In genomic region chr16:89337965-89338364, GRCh38 we compare ENCODE assay signal across 13 cellular contexts.
"Had no signal": no experiment of that assay in that cellular context is flagged by ENCODE, and none has a peak within 500 bp of the region (broad histone marks: within the 10 kb centered on the region; RNA-seq: fewer than 3 reads in every experiment).

No MANE protein-coding gene starts in this region.

- H3K27me3 Mint-ChIP-seq: activated CD4-positive, alpha-beta memory T cell treated with anti-CD3 and anti-CD28 coated beads for 36 hours; effector memory CD8-positive, alpha-beta T cell; memory B cell had no signal

- H3K4me3 ChIP-seq: gastroesophageal sphincter, ovary had no signal

- H3K36me3 ChIP-seq: gastroesophageal sphincter, ovary had no signal

- H3K27ac Mint-ChIP-seq: activated CD4-positive, alpha-beta memory T cell treated with anti-CD3 and anti-CD28 coated beads for 36 hours; immature natural killer cell; memory B cell; nephron progenitor cell had no signal

- H3K36me3 Mint-ChIP-seq: activated CD4-positive, alpha-beta memory T cell treated with anti-CD3 and anti-CD28 coated beads for 36 hours; immature natural killer cell; memory B cell had no signal

- ATAC-seq: activated CD4-positive, CD25-positive, alpha-beta regulatory T cell treated with anti-CD3 and anti-CD28 coated beads, Interleukin-2, amount 50 U/mL, for 24 hours; effector memory CD8-positive, alpha-beta T cell; gastroesophageal sphincter; stimulated activated naive CD8-positive, alpha-beta T cell treated with anti-CD3 and anti-CD28 coated beads, Interleukin-15, Interleukin-2, amounts not matched to agents 100 U/mL and 50 U/mL, for 24 hours had no signal

- H3K27ac ChIP-seq: epithelial cell of prostate, gastroesophageal sphincter, ovary had no signal

- H3K27me3 ChIP-seq: gastroesophageal sphincter, ovary had no signal

- H3K9me3 ChIP-seq: gastroesophageal sphincter, ovary had no signal

- H3K9me3 Mint-ChIP-seq: activated CD4-positive, alpha-beta memory T cell treated with anti-CD3 and anti-CD28 coated beads for 36 hours; effector memory CD8-positive, alpha-beta T cell; immature natural killer cell; memory B cell; nephron progenitor cell had no signal

- H3K4me3 Mint-ChIP-seq: activated CD4-positive, alpha-beta memory T cell treated with anti-CD3 and anti-CD28 coated beads for 36 hours; effector memory CD8-positive, alpha-beta T cell; immature natural killer cell; memory B cell; nephron progenitor cell had no signal

- DNase-seq: activated CD4-positive, alpha-beta memory T cell treated with anti-CD3 and anti-CD28 coated beads for 36 hours; activated T-cell treated with anti-CD3 and anti-CD28 coated beads, Interleukin-2, amount 50 U/mL, for 48 hours; effector memory CD8-positive, alpha-beta T cell; hypothalamus; immature natural killer cell; nephron progenitor cell; stimulated activated CD4-positive, alpha-beta T cell treated with anti-CD3 and anti-CD28 coated beads, Interleukin-12 subunit alpha, Interleukin-12 subunit beta, amount 100 ng/mL, for 4 hours; stimulated activated naive CD8-positive, alpha-beta T cell treated with anti-CD3 and anti-CD28 coated beads, Interleukin-15, Interleukin-2, amounts not matched to agents 100 U/mL and 50 U/mL, for 24 hours had no signal
